ENCODE assay signal across 8 cellular contexts in the genomic region with DNA sequence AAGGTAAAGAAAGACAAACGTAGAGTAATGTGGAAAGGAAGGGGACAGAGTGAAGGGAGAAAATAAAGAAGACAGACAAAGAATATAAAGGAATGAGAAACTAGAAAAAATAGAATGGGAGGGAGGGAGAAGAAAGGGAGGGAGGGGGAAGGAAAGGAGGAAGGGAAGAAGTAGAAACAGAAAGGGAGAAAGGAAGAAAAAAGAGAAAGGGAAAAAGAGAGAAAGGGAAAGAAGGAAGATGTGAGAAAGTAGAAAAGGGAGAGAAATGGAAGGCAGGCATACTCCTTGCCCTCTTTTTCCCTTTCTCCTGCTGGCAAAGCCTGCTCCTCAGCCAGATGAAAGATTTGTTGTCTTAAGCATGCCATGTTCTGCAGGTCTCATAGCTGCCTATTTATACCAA.
"Had no signal": no experiment of that assay in that cellular context is flagged by ENCODE, and none has a peak within 500 bp of the region (broad histone marks: within the 10 kb centered on the region; RNA-seq: fewer than 3 reads in every experiment).

No MANE protein-coding gene starts in this region.

- ATAC-seq: GM12878 had no signal

- FAIRE-seq: G401.6, GM12878, GM12891, GM12892, GM18507, GM19239 had no signal

- DNase-seq: GDM1, GF-D8 had no signal

- H3K4me3 ChIP-seq: GM12878 had no signal
